Comparison of ENCODE assay signal across 10 cellular contexts in the genomic region with DNA sequence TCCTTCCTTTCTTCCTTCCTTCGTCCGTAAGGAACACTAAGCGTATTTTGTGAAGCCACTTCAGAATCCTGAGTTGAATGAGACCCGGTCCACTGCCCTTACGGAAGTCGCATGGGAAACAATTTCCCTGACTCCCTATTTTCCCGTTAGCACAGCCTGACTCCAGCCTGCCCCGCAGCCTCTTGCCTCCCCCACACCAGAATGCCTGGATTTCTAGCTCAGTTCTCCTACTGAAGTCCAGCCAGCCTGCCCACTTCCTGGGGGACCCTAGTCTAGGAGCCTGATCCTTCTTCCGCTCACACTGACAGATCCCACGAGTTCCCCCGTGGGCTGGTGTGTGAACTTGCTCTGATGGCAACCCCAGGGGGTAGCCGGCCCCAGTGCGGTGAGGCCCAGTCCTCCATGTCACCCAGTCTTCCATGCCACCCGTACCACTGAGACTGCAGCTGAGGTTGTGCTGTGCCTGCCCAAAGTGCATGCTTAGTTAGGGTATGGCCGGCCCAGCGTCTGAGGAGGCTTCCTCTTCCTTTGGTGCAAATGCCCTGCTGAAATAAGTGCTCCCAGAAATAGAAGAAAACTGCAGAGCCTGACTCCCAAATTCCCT. TPM values are rescaled to one million over a fixed set of nuclear protein-coding genes. Genes with fewer than 3 reads are reported as not detected.
DNase-seq lines count a peak whose midpoint lies in the region; ATAC-seq and TF ChIP-seq lines count a peak whose summit lies in the region.
"Had no signal": no experiment of that assay in that cellular context is flagged by ENCODE, and none has a peak within 500 bp of the region (broad histone marks: within the 10 kb centered on the region; RNA-seq: fewer than 3 reads in every experiment).

No MANE protein-coding gene starts in this region.

- H3K27ac ChIP-seq in endodermal cell (ENCODE audit: low read depth, low read length) = no peak overlapping the region
- H3K27ac ChIP-seq: parathyroid adenoma had no signal

- no peaks in the 10 kb centered on the region for H3K9me3 Mint-ChIP-seq in endodermal cell

- H3K4me3 ChIP-seq in endodermal cell (ENCODE audit: low read length) (no peak overlapping the region), skeletal muscle satellite cell (ENCODE audit: low read length) (no peak overlapping the region), MG63 (no peak overlapping the region)

- H3K27me3 ChIP-seq in endodermal cell (ENCODE audit: control insufficient read depth, insufficient read depth, low read length, poor library complexity, severe bottlenecking) = no peaks in the 10 kb centered on the region
- H3K27me3 ChIP-seq in skeletal muscle satellite cell (ENCODE audit: control insufficient read depth, insufficient read depth, low read length) = no peaks in the 10 kb centered on the region
- H3K27me3 ChIP-seq in MG63 = no peaks in the 10 kb centered on the region

- H3K27me3 Mint-ChIP-seq in endodermal cell (ENCODE audit: insufficient read depth) = peaks cover 1% of the 10 kb centered on the region

- 89% methylated on average over 12 to 16 of the region's 16 CpGs for WGBS in endodermal cell (ENCODE audit: insufficient coverage in 1 of 2, insufficient read length in 1 of 2), 2 experiments

- no peaks in the 10 kb centered on the region for H3K36me3 ChIP-seq in endodermal cell (ENCODE audit: control insufficient read depth, insufficient read depth, low read length)
- peaks cover 5% of the 10 kb centered on the region for H3K36me3 ChIP-seq in skeletal muscle satellite cell (ENCODE audit: insufficient read depth, low read length)
- H3K36me3 ChIP-seq in MG63 = peaks cover 34% of the 10 kb centered on the region

- no peaks in the 10 kb centered on the region for H3K4me1 ChIP-seq in endodermal cell (ENCODE audit: control insufficient read depth, insufficient read depth, low read length)
- H3K4me1 ChIP-seq in skeletal muscle satellite cell (ENCODE audit: control insufficient read depth, insufficient read depth, low read length) = peaks cover 60% of the 10 kb centered on the region
- H3K4me1 ChIP-seq: parathyroid adenoma had no signal

- peak; percentile 30 for ATAC-seq in GM18907 (IDR thresholded peaks at IDR 0.05; ENCODE audit: unreplicated experiment)
- peak; percentile 4 for ATAC-seq in HG03108 (IDR thresholded peaks at IDR 0.05; ENCODE audit: unreplicated experiment)

- peak overlapping the region; percentile 52 for H3K27ac Mint-ChIP-seq in endodermal cell

- no peak overlapping the region for H3K4me3 Mint-ChIP-seq in endodermal cell

- no peak overlapping the region for H3K4me2 ChIP-seq in skeletal muscle satellite cell (ENCODE audit: low read length)

- H3K9me3 ChIP-seq in endodermal cell (ENCODE audit: control insufficient read depth, low read length) (no peaks in the 10 kb centered on the region), skeletal muscle satellite cell (replicated peaks; ENCODE audit: low read length) (no peaks in the 10 kb centered on the region), MG63 (peaks cover 3% of the 10 kb centered on the region; the same call in 1 of the 2 replicates)

- TF ChIP-seq CTCF in endodermal cell (conservative IDR thresholded peaks at IDR 0.05) = no peak

- H3K9ac ChIP-seq in endodermal cell (ENCODE audit: extremely low read depth, low read length, poor library complexity, severe bottlenecking) = no peak overlapping the region
- peak overlapping the region; percentile 11 for H3K9ac ChIP-seq in skeletal muscle satellite cell (ENCODE audit: low read depth, low read length)
- H3K9ac ChIP-seq: parathyroid adenoma had no signal

- DNase-seq in endodermal cell (no peak), NCI-H146 (lab: John Stamatoyannopoulos, UW) (no peak), MG63 (no peak), NCI-H2081 (lab: John Stamatoyannopoulos, UW) (no peak), SIG-M5 treated with dmso at 0.1 percent for 504 hours (lab: John Stamatoyannopoulos, UW; ENCODE audit: unreplicated experiment) (no peak)
- DNase-seq: NCI-H345 had no signal

- no peaks in the 10 kb centered on the region for H3K36me3 Mint-ChIP-seq in endodermal cell (ENCODE audit: low read depth)

- peaks cover 9% of the 10 kb centered on the region for H3K4me1 Mint-ChIP-seq in endodermal cell

RNA-seq across cellular contexts. Expression of a gene that starts 31.6 kb away (rescaled TPM):
- under 1 TPM in 1 of 2 donors, not detected in 1; 0.22 TPM for total RNA-seq in endodermal cell
- 0.75 TPM for polyA plus RNA-seq in endodermal cell (2013, experiment 1 of 2)
- polyA plus RNA-seq in endodermal cell (2013, experiment 2 of 2) = 0.62 TPM
- total RNA-seq in skeletal muscle satellite cell (2012; rRNA removed) = 34.0 and 68.8 TPM in 2 replicates
- 28.8 and 29.0 TPM in 2 replicates for total RNA-seq in MG63 (2014; rRNA removed; shearing (Covaris generic); ENCODE audit: low replicate concordance)

Comparison
In these comparisons a context has a peak if more than half of its experiments do, and no peak if none do; other contexts are left out.
1. RNA of a gene that starts 31.6 kb away (total RNA-seq): 28.8 to 29.0 TPM in MG63; 0.22 TPM in endodermal cell; every median in the first group is over 10 times any median in the second.